16 cellular contexts compared by ENCODE assay signal in the genomic region with DNA sequence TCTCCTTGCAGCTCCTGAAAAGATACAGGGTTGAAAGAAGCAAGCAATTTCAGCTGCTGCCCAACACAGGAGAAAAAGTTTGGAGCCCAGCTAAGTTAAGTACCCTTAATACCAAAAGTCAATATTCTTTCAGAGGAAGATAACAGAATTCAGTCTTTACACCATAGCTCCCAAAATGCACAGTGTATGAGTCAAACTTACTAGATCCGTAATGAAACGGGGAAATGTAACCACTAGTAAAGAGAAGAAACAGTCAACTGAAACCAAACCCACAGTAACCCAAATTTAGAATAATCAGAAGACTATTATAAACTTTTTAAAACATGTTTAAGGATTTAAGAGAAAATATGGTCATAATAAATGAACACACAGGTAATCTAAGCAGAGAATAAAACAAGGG.
"Had no signal": no experiment of that assay in that cellular context is flagged by ENCODE, and none has a peak within 500 bp of the region (broad histone marks: within the 10 kb centered on the region; RNA-seq: fewer than 3 reads in every experiment).

No MANE protein-coding gene starts in this region.

- H3K4me1 Mint-ChIP-seq: activated CD4-positive, alpha-beta T cell treated with anti-CD3 and anti-CD28 coated beads, Interleukin-2, amount 10 ng/mL, durations not matched to agents 7 days and 5 days; activated naive CD4-positive, alpha-beta T cell treated with anti-CD3 and anti-CD28 coated beads, Interleukin-2, amount 10 ng/mL, durations not matched to agents 7 days and 5 days had no signal

- H3K4me3 Mint-ChIP-seq: activated CD4-positive, alpha-beta T cell treated with anti-CD3 and anti-CD28 coated beads, Interleukin-2, amount 10 ng/mL, durations not matched to agents 7 days and 5 days; activated naive CD4-positive, alpha-beta T cell treated with anti-CD3 and anti-CD28 coated beads, Interleukin-2, amount 10 ng/mL, durations not matched to agents 7 days and 5 days had no signal

- ATAC-seq: heart left ventricle; left colon; naive thymus-derived CD4-positive, alpha-beta T cell had no signal

- H3K27ac ChIP-seq: heart left ventricle, neutrophil, skin epidermis, transverse colon had no signal

- H3K27me3 ChIP-seq: heart left ventricle, neutrophil, transverse colon had no signal

- DNase-seq: activated CD4-positive, alpha-beta T cell treated with anti-CD3 and anti-CD28 coated beads, Interleukin-2, amount 10 ng/mL, durations not matched to agents 7 days and 5 days; activated CD4-positive, CD25-positive, alpha-beta regulatory T cell; activated naive CD4-positive, alpha-beta T cell treated with anti-CD3 and anti-CD28 coated beads, Interleukin-2, amount 10 ng/mL, durations not matched to agents 7 days and 5 days; activated T-cell treated with anti-CD3 and anti-CD28 coated beads for 4 hours; caudate nucleus; cortex of kidney; effector CD8-positive, alpha-beta T cell; heart left ventricle; left colon; naive thymus-derived CD4-positive, alpha-beta T cell; posterior cingulate gyrus; stimulated activated CD4-positive, alpha-beta T cell treated with anti-CD3 and anti-CD28 coated beads, Interleukin-4, amount 100 ng/mL, for 4 hours; transverse colon had no signal

- H3K4me1 ChIP-seq: heart left ventricle, transverse colon had no signal

- H3K27me3 Mint-ChIP-seq: activated CD4-positive, alpha-beta T cell treated with anti-CD3 and anti-CD28 coated beads, Interleukin-2, amount 10 ng/mL, durations not matched to agents 7 days and 5 days; activated naive CD4-positive, alpha-beta T cell treated with anti-CD3 and anti-CD28 coated beads, Interleukin-2, amount 10 ng/mL, durations not matched to agents 7 days and 5 days; naive thymus-derived CD4-positive, alpha-beta T cell had no signal

- H3K4me3 ChIP-seq: heart left ventricle, skin epidermis, transverse colon had no signal

- H3K27ac Mint-ChIP-seq: activated CD4-positive, alpha-beta T cell treated with anti-CD3 and anti-CD28 coated beads, Interleukin-2, amount 10 ng/mL, durations not matched to agents 7 days and 5 days; activated naive CD4-positive, alpha-beta T cell treated with anti-CD3 and anti-CD28 coated beads, Interleukin-2, amount 10 ng/mL, durations not matched to agents 7 days and 5 days; activated T-helper 2 cell treated with anti-CD3 and anti-CD28 coated beads, Interferon-gamma antibody, Interleukin-2, Interleukin-4, amounts not matched to agents 10 μg/mL and 5 μg/mL and 100 μg/mL, durations not matched to agents 14 hours and 24 hours and 36 hours; naive thymus-derived CD4-positive, alpha-beta T cell had no signal
